In genomic region chr22:50476819-50477344, GRCh38 we compare ENCODE assay signal across 1 cellular context.
TF ChIP-seq lines count a peak whose summit lies in the region.

No MANE protein-coding gene starts in this region.

TF ChIP-seq in IMR-90, 13 proteins besides CTCF, POLR2A, EP300 and RAD21:
- TF ChIP-seq NFE2L2 (IDR thresholded peaks at IDR 0.05; ENCODE audit: low read depth, low read length) (no peak), MAZ (IDR thresholded peaks at IDR 0.05; ENCODE audit: borderline replicate concordance, low read depth, low read length) (no peak), BHLHE40 (IDR thresholded peaks at IDR 0.05; ENCODE audit: low read depth, low read length) (no peak), MAFK (IDR thresholded peaks at IDR 0.05; ENCODE audit: low read depth, low read length) (no peak), MXI1 (IDR thresholded peaks at IDR 0.05; ENCODE audit: borderline replicate concordance, low read depth, low read length) (no peak), RFX5 (IDR thresholded peaks at IDR 0.05; ENCODE audit: low read depth, low read length) (no peak), FOS (IDR thresholded peaks at IDR 0.05; ENCODE audit: low read depth, low read length) (no peak)
- TF ChIP-seq, protein P1, sequence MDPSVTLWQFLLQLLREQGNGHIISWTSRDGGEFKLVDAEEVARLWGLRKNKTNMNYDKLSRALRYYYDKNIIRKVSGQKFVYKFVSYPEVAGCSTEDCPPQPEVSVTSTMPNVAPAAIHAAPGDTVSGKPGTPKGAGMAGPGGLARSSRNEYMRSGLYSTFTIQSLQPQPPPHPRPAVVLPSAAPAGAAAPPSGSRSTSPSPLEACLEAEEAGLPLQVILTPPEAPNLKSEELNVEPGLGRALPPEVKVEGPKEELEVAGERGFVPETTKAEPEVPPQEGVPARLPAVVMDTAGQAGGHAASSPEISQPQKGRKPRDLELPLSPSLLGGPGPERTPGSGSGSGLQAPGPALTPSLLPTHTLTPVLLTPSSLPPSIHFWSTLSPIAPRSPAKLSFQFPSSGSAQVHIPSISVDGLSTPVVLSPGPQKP (IDR thresholded peaks at IDR 0.05; ENCODE audit: borderline replicate concordance, low read depth, low read length): no peak
